ENCODE assay signal across 8 cellular contexts in genomic region chr19:38899447-38900219, GRCh38.
A peak's percentile ranks its signal among the peaks of the same experiment; 100 is the strongest.
DNase-seq lines count a peak whose midpoint lies in the region; ATAC-seq and TF ChIP-seq lines count a peak whose summit lies in the region.

TSS of gene NFKBIB (plus strand) at chr19:38899969. CDS start at chr19:38900033, 64 bp downstream.
TSS of gene SIRT2 (minus strand) at chr19:38899618. CDS start at chr19:38899521, 97 bp downstream.

- H3K4me3 Mint-ChIP-seq in nephron progenitor cell: peak within 1 kb of the TSS; percentile 88
- H3K4me3 Mint-ChIP-seq in stimulated activated naive CD8-positive, alpha-beta T cell treated with anti-CD3 and anti-CD28 coated beads, Interleukin-15, amount 100 ng/mL, for 72 hours: peak within 1 kb of the TSS; percentile 92 to 99

- H3K9me3 Mint-ChIP-seq in nephron progenitor cell: peaks cover 21% of the 10 kb centered on the region
- no peaks in the 10 kb centered on the region for H3K9me3 Mint-ChIP-seq in stimulated activated naive CD8-positive, alpha-beta T cell treated with anti-CD3 and anti-CD28 coated beads, Interleukin-15, amount 100 ng/mL, for 72 hours

- no peaks in the 10 kb centered on the region for H3K27me3 ChIP-seq in HAP-1 (ENCODE audit: low read depth)
- H3K27me3 ChIP-seq in MM.1S (replicated peaks; ENCODE audit: insufficient read depth, low read length): no peaks in the 10 kb centered on the region

- peak within 1 kb of the TSS; percentile 60; the same call in 1 of the 2 replicates for H3K27ac ChIP-seq in MM.1S (ENCODE audit: low read length)

- peaks cover 69% of the 10 kb centered on the region for H3K79me2 ChIP-seq in MM.1S (ENCODE audit: low read length)

- H3K4me1 ChIP-seq in ES-I3 (ENCODE audit: insufficient read depth, low read length): 0 out of 2 replicates have a peak, but pooled peaks cover 5% of the 10 kb centered on the region
- peaks cover 28% of the 10 kb centered on the region for H3K4me1 ChIP-seq in HAP-1
- peaks cover 17% of the 10 kb centered on the region; the same call in 1 of the 2 replicates for H3K4me1 ChIP-seq in MM.1S (ENCODE audit: low read length)

- ATAC-seq in stimulated activated naive CD8-positive, alpha-beta T cell treated with anti-CD3 and anti-CD28 coated beads, Interleukin-15, amount 100 ng/mL, for 72 hours: peak; percentile 95

- DNase-seq in HAP-1 (ENCODE audit: low spot score in 2 of 2) (peak; percentile 99 to 100), MM.1S (peak; percentile 100), SIG-M5 (lab: John Stamatoyannopoulos, UW) (peak; percentile 98), activated gamma-delta T cell (lab: John Stamatoyannopoulos, UW) (peak; percentile 82), fibroblast of the conjunctiva (ENCODE audit: low read depth) (peak; percentile 99), nephron progenitor cell (peak; percentile 96)
- peak; percentile 99 to 100 for DNase-seq in stimulated activated naive CD8-positive, alpha-beta T cell treated with anti-CD3 and anti-CD28 coated beads, Interleukin-15, amount 100 ng/mL, for 72 hours

- H3F3A ChIP-seq in MM.1S (ENCODE audit: insufficient read depth, low read length): peaks cover 6% of the 10 kb centered on the region

- H3K27me3 Mint-ChIP-seq in nephron progenitor cell (ENCODE audit: low read depth, poor library complexity): peaks cover 3% of the 10 kb centered on the region
- no peaks in the 10 kb centered on the region for H3K27me3 Mint-ChIP-seq in stimulated activated naive CD8-positive, alpha-beta T cell treated with anti-CD3 and anti-CD28 coated beads, Interleukin-15, amount 100 ng/mL, for 72 hours

- no peaks in the 10 kb centered on the region for H3K36me3 ChIP-seq in ES-I3 (ENCODE audit: insufficient read depth, low read length)
- H3K36me3 ChIP-seq in HAP-1 (replicated peaks): peaks cover 2% of the 10 kb centered on the region; the same call in 1 of the 2 replicates
- H3K36me3 ChIP-seq in MM.1S (replicated peaks; ENCODE audit: insufficient read depth, low read length): no peaks in the 10 kb centered on the region

- H3K4me1 Mint-ChIP-seq in nephron progenitor cell: peaks cover 48% of the 10 kb centered on the region
- H3K4me1 Mint-ChIP-seq in stimulated activated naive CD8-positive, alpha-beta T cell treated with anti-CD3 and anti-CD28 coated beads, Interleukin-15, amount 100 ng/mL, for 72 hours: peaks cover 50% of the 10 kb centered on the region

- in situ Hi-C loops in HAP-1 (cut with MboI; ENCODE audit: low sequenced_read_pairs): no loop called here

- H3K9me3 ChIP-seq in ES-I3 (ENCODE audit: control insufficient read depth, insufficient read depth, low read length) (no peaks in the 10 kb centered on the region), HAP-1 (no peaks in the 10 kb centered on the region), MM.1S (replicated peaks; ENCODE audit: insufficient read depth, low read length) (no peaks in the 10 kb centered on the region)

- H3K4me2 ChIP-seq in MM.1S (ENCODE audit: low read depth, low read length): peak within 1 kb of the TSS; percentile 98

- no peaks in the 10 kb centered on the region for H4K20me1 ChIP-seq in MM.1S (ENCODE audit: insufficient read depth, low read length)

- TF ChIP-seq CTCF in MM.1S (IDR thresholded peaks at IDR 0.05; ENCODE audit: low read length): no peak
- TF ChIP-seq CTCF in nephron progenitor cell (IDR thresholded peaks at IDR 0.05): no peak

- H3K36me3 Mint-ChIP-seq in nephron progenitor cell (ENCODE audit: low read depth): peaks cover 19% of the 10 kb centered on the region

- H3K9ac ChIP-seq in ES-I3 (ENCODE audit: low read depth, low read length) (peak within 1 kb of the TSS; percentile 78), MM.1S (ENCODE audit: low read length) (peak within 1 kb of the TSS; percentile 90)

- no peaks in the 10 kb centered on the region for H3K9me2 ChIP-seq in MM.1S (replicated peaks; ENCODE audit: insufficient read depth, low read length)

- peak within 1 kb of the TSS; percentile 55 for H3K4me3 ChIP-seq in HAP-1
- peak within 1 kb of the TSS; percentile 94 for H3K4me3 ChIP-seq in MM.1S (ENCODE audit: low read length)

- peak within 1 kb of the TSS; percentile 94 for H3K27ac Mint-ChIP-seq in nephron progenitor cell
- H3K27ac Mint-ChIP-seq in stimulated activated naive CD8-positive, alpha-beta T cell treated with anti-CD3 and anti-CD28 coated beads, Interleukin-15, amount 100 ng/mL, for 72 hours: peak within 1 kb of the TSS; percentile 96 to 98

- H2AFZ ChIP-seq in MM.1S (ENCODE audit: low read length): peak within 1 kb of the TSS; percentile 92

Comparison
In these comparisons a context has a peak if more than half of its experiments do, and no peak if none do; other contexts are left out.
1. Peak in every context shown above with its lines: DNase-seq, ATAC-seq, H3K4me3 ChIP-seq and H3K27ac ChIP-seq.